Comparison of ENCODE assay signal across 32 cellular contexts in genomic region chr5:159800131-159800830, GRCh38.
"Had no signal": no experiment of that assay in that cellular context is flagged by ENCODE, and none has a peak within 500 bp of the region (broad histone marks: within the 10 kb centered on the region; RNA-seq: fewer than 3 reads in every experiment).

No MANE protein-coding gene starts in this region.

- H3K4me3 ChIP-seq: body of pancreas, breast epithelium, MG63 had no signal

- H3K36me3 Mint-ChIP-seq: activated CD8-positive, alpha-beta memory T cell treated with anti-CD3 and anti-CD28 coated beads, Interleukin-2, amount 10 ng/mL, durations not matched to agents 7 days and 5 days; activated naive CD4-positive, alpha-beta T cell treated with anti-CD3 and anti-CD28 coated beads, Interleukin-2, amount 10 ng/mL, durations not matched to agents 7 days and 5 days; activated naive CD8-positive, alpha-beta T cell had no signal

- H3K36me3 ChIP-seq: breast epithelium, MG63, WERI-Rb-1 had no signal

- DNase-seq: activated CD4-positive, alpha-beta memory T cell treated with anti-CD3 and anti-CD28 coated beads, Interleukin-2, amount 10 ng/mL, durations not matched to agents 7 days and 5 days; activated CD4-positive, alpha-beta T cell treated with anti-CD3 and anti-CD28 coated beads for 1 hour; activated CD4-positive, alpha-beta T cell treated with anti-CD3 and anti-CD28 coated beads for 48 hours; activated CD4-positive, CD25-positive, alpha-beta regulatory T cell; activated CD8-positive, alpha-beta memory T cell treated with anti-CD3 and anti-CD28 coated beads for 24 hours; activated CD8-positive, alpha-beta memory T cell treated with anti-CD3 and anti-CD28 coated beads, Interleukin-2, amount 10 ng/mL, durations not matched to agents 7 days and 5 days; activated CD8-positive, alpha-beta memory T cell treated with anti-CD3 and anti-CD28 coated beads, Interleukin-2, amount 50 U/mL, for 48 hours; activated effector memory CD4-positive, alpha-beta T cell treated with Interleukin-2 at 50 U/mL for 16 hours; activated naive CD4-positive, alpha-beta T cell treated with anti-CD3 and anti-CD28 coated beads, Interleukin-2, amount 10 ng/mL, durations not matched to agents 7 days and 5 days; activated naive CD8-positive, alpha-beta T cell treated with anti-CD3 and anti-CD28 coated beads, Interleukin-2, amount 50 U/mL, for 24 hours; activated T-cell treated with anti-CD3 and anti-CD28 coated beads, Interleukin-2, amount 50 U/mL, for 48 hours; amniotic stem cell; aorta; body of pancreas; Kasumi-1; MG63; NCI-H1048; NCI-H1105 treated with DMSO at 0.1 percent for 48 hours; NCI-H1436; NCI-H1694 treated with DMSO at 0.1 percent for 48 hours; NCI-H2029; NCI-H345; NCI-H524 treated with DMSO at 0.1 percent for 48 hours; OCI-M1; Right ventricle myocardium superior; SW 1271; T-helper 1 cell; T-helper 2 cell; T1000; WERI-Rb-1 had no signal

- ATAC-seq: activated CD8-positive, alpha-beta memory T cell treated with anti-CD3 and anti-CD28 coated beads, Interleukin-2, amount 10 ng/mL, durations not matched to agents 7 days and 5 days; activated naive CD8-positive, alpha-beta T cell treated with anti-CD3 and anti-CD28 coated beads, Interleukin-2, amount 50 U/mL, for 24 hours; body of pancreas had no signal

- H3K27ac Mint-ChIP-seq: activated CD4-positive, alpha-beta memory T cell treated with anti-CD3 and anti-CD28 coated beads, Interleukin-2, amount 10 ng/mL, durations not matched to agents 7 days and 5 days; activated CD8-positive, alpha-beta memory T cell treated with anti-CD3 and anti-CD28 coated beads, Interleukin-2, amount 10 ng/mL, durations not matched to agents 7 days and 5 days; activated naive CD4-positive, alpha-beta T cell treated with anti-CD3 and anti-CD28 coated beads, Interleukin-2, amount 10 ng/mL, durations not matched to agents 7 days and 5 days; activated naive CD8-positive, alpha-beta T cell; activated naive CD8-positive, alpha-beta T cell treated with anti-CD3 and anti-CD28 coated beads, Interleukin-2, amount 50 U/mL, for 24 hours had no signal

- H3K9me3 ChIP-seq: body of pancreas, breast epithelium, MG63 had no signal

- H3K27me3 ChIP-seq: body of pancreas, breast epithelium, MG63 had no signal

- H3K4me3 Mint-ChIP-seq: activated CD4-positive, alpha-beta memory T cell treated with anti-CD3 and anti-CD28 coated beads, Interleukin-2, amount 10 ng/mL, durations not matched to agents 7 days and 5 days; activated CD8-positive, alpha-beta memory T cell treated with anti-CD3 and anti-CD28 coated beads, Interleukin-2, amount 10 ng/mL, durations not matched to agents 7 days and 5 days; activated naive CD4-positive, alpha-beta T cell treated with anti-CD3 and anti-CD28 coated beads, Interleukin-2, amount 10 ng/mL, durations not matched to agents 7 days and 5 days; activated naive CD8-positive, alpha-beta T cell; activated naive CD8-positive, alpha-beta T cell treated with anti-CD3 and anti-CD28 coated beads, Interleukin-2, amount 50 U/mL, for 24 hours had no signal

- H3K4me1 ChIP-seq: body of pancreas, breast epithelium had no signal

- H3K27ac ChIP-seq: body of pancreas, breast epithelium, WERI-Rb-1 had no signal

- H3K4me1 Mint-ChIP-seq: activated CD4-positive, alpha-beta memory T cell treated with anti-CD3 and anti-CD28 coated beads, Interleukin-2, amount 10 ng/mL, durations not matched to agents 7 days and 5 days; activated CD8-positive, alpha-beta memory T cell treated with anti-CD3 and anti-CD28 coated beads, Interleukin-2, amount 10 ng/mL, durations not matched to agents 7 days and 5 days; activated naive CD4-positive, alpha-beta T cell treated with anti-CD3 and anti-CD28 coated beads, Interleukin-2, amount 10 ng/mL, durations not matched to agents 7 days and 5 days had no signal

- H3K9me3 Mint-ChIP-seq: activated CD4-positive, alpha-beta memory T cell treated with anti-CD3 and anti-CD28 coated beads, Interleukin-2, amount 10 ng/mL, durations not matched to agents 7 days and 5 days; activated naive CD4-positive, alpha-beta T cell treated with anti-CD3 and anti-CD28 coated beads, Interleukin-2, amount 10 ng/mL, durations not matched to agents 7 days and 5 days had no signal
